ENCODE assay signal across 1 cellular context in genomic region chr1:229434005-229434640, GRCh38.
TF ChIP-seq lines count a peak whose summit lies in the region.

ACTA1 (minus strand) TSS chr1:229434094; CDS start chr1:229433115, 979 bp downstream.

TF ChIP-seq in HepG2, 621 proteins besides CTCF, POLR2A, EP300 and RAD21 (continued from another document):
- TF ChIP-seq, protein P1, sequence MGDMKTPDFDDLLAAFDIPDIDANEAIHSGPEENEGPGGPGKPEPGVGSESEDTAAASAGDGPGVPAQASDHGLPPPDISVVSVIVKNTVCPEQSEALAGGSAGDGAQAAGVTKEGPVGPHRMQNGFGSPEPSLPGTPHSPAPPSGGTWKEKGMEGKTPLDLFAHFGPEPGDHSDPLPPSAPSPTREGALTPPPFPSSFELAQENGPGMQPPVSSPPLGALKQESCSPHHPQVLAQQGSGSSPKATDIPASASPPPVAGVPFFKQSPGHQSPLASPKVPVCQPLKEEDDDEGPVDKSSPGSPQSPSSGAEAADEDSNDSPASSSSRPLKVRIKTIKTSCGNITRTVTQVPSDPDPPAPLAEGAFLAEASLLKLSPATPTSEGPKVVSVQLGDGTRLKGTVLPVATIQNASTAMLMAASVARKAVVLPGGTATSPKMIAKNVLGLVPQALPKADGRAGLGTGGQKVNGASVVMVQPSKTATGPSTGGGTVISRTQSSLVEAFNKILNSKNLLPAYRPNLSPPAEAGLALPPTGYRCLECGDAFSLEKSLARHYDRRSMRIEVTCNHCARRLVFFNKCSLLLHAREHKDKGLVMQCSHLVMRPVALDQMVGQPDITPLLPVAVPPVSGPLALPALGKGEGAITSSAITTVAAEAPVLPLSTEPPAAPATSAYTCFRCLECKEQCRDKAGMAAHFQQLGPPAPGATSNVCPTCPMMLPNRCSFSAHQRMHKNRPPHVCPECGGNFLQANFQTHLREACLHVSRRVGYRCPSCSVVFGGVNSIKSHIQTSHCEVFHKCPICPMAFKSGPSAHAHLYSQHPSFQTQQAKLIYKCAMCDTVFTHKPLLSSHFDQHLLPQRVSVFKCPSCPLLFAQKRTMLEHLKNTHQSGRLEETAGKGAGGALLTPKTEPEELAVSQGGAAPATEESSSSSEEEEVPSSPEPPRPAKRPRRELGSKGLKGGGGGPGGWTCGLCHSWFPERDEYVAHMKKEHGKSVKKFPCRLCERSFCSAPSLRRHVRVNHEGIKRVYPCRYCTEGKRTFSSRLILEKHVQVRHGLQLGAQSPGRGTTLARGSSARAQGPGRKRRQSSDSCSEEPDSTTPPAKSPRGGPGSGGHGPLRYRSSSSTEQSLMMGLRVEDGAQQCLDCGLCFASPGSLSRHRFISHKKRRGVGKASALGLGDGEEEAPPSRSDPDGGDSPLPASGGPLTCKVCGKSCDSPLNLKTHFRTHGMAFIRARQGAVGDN (CRISPR knock-in tag; IDR thresholded peaks at IDR 0.05), result peak; percentile 26; the same call in 1 of the 2 replicates
- TF ChIP-seq NFE2 (CRISPR knock-in tag; IDR thresholded peaks at IDR 0.05) (no peak), ZBTB8A (CRISPR knock-in tag; IDR thresholded peaks at IDR 0.05; ENCODE audit: borderline replicate concordance, low read depth) (no peak), REST (IDR thresholded peaks at IDR 0.05; ENCODE audit: borderline replicate concordance in 1 of 2, low read depth in 1 of 2, low read length in 2 of 2) (peak in 1 of 2 experiments; percentile 29; a peak in 1 of 4 replicates), GMEB2 (CRISPR knock-in tag; IDR thresholded peaks at IDR 0.05; ENCODE audit: low read depth) (no peak), ZC3H13 (CRISPR knock-in tag; IDR thresholded peaks at IDR 0.05) (no peak), SRF (IDR thresholded peaks at IDR 0.05; ENCODE audit: low read depth, low read length) (0 out of 2 replicates have a peak, but pooled peaks have one; percentile 26)
- TF ChIP-seq, protein P2, sequence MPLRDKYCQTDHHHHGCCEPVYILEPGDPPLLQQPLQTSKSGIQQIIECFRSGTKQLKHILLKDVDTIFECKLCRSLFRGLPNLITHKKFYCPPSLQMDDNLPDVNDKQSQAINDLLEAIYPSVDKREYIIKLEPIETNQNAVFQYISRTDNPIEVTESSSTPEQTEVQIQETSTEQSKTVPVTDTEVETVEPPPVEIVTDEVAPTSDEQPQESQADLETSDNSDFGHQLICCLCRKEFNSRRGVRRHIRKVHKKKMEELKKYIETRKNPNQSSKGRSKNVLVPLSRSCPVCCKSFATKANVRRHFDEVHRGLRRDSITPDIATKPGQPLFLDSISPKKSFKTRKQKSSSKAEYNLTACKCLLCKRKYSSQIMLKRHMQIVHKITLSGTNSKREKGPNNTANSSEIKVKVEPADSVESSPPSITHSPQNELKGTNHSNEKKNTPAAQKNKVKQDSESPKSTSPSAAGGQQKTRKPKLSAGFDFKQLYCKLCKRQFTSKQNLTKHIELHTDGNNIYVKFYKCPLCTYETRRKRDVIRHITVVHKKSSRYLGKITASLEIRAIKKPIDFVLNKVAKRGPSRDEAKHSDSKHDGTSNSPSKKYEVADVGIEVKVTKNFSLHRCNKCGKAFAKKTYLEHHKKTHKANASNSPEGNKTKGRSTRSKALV (CRISPR knock-in tag; IDR thresholded peaks at IDR 0.05), result peak; percentile 96
